In genomic region chr4:82890602-82890912, GRCh38 we compare ENCODE assay signal across 8 cellular contexts. TPM values are rescaled to one million over a fixed set of nuclear protein-coding genes. Genes with fewer than 3 reads are reported as not detected.
A peak's percentile ranks its signal among the peaks of the same experiment; 100 is the strongest.
DNase-seq lines count a peak whose midpoint lies in the region; ATAC-seq, FAIRE-seq and TF ChIP-seq lines count a peak whose summit lies in the region.

No MANE protein-coding gene starts in this region.

- TF ChIP-seq CTCF in foreskin fibroblast (IDR thresholded peaks at IDR 0.05; ENCODE audit: low read depth, low read length), result no peak

- DNase-seq in activated T-cell treated with anti-CD3 and anti-CD28 coated beads, Interleukin-2, amount 50 U/mL, for 72 hours, result no peak
- DNase-seq in activated T-cell treated with anti-CD3 and anti-CD28 coated beads for 4 hours, result no peak
- no peak for DNase-seq in foreskin fibroblast
- DNase-seq in skeletal muscle cell (ENCODE audit: low read depth), result no peak
- DNase-seq in CD1c-positive myeloid dendritic cell (ENCODE audit: extremely low spot score), result no peak
- DNase-seq in SK-N-DZ (ENCODE audit: low spot score), result no peak
- DNase-seq in H54 (ENCODE audit: insufficient read length, low spot score), result no peak

- peak overlapping the region; percentile 92 for H3K27ac Mint-ChIP-seq in activated T-cell treated with anti-CD3 and anti-CD28 coated beads, Interleukin-2, amount 50 U/mL, for 72 hours

- no peak for FAIRE-seq in H54 (lab: Jason Lieb, UNC)

- H3K4me3 ChIP-seq in foreskin fibroblast (ENCODE audit: low read depth in 1 of 2, low read length in 2 of 2), result peak overlapping the region; percentile 80 to 95
- H3K4me3 ChIP-seq in skeletal muscle cell (ENCODE audit: low read depth, low read length), result peak overlapping the region; percentile 95

- H3K9me3 Mint-ChIP-seq in activated T-cell treated with anti-CD3 and anti-CD28 coated beads, Interleukin-2, amount 50 U/mL, for 72 hours, result no peaks in the 10 kb centered on the region

- H3K27me3 Mint-ChIP-seq in activated T-cell treated with anti-CD3 and anti-CD28 coated beads, Interleukin-2, amount 50 U/mL, for 72 hours (ENCODE audit: low read depth), result no peaks in the 10 kb centered on the region

- ATAC-seq in activated T-cell treated with anti-CD3 and anti-CD28 coated beads, Interleukin-2, amount 50 U/mL, for 72 hours (replicated peaks in 1 of 2), result peak; percentile 60 to 69
- 0 out of 3 replicates have a peak, but pooled peaks have one; percentile 4 for ATAC-seq in SK-N-SH treated with all-trans-retinoic acid at 6 μM for 48 hours

- peaks cover 65% of the 10 kb centered on the region for H3K4me1 Mint-ChIP-seq in activated T-cell treated with anti-CD3 and anti-CD28 coated beads, Interleukin-2, amount 50 U/mL, for 72 hours (ENCODE audit: low read depth)

- no peak for TF ChIP-seq POLR2A in H54 (IDR thresholded peaks at IDR 0.05; ENCODE audit: low read depth, low read length)

- peak overlapping the region; percentile 89 to 93 for H3K4me3 Mint-ChIP-seq in activated T-cell treated with anti-CD3 and anti-CD28 coated beads, Interleukin-2, amount 50 U/mL, for 72 hours

- peaks cover 2 to 12% of the 10 kb centered on the region in 2 donors for H3K36me3 Mint-ChIP-seq in activated T-cell treated with anti-CD3 and anti-CD28 coated beads, Interleukin-2, amount 50 U/mL, for 72 hours (ENCODE audit: insufficient read depth in 2 of 2)

TF ChIP-seq in SK-N-SH treated with all-trans-retinoic acid at 6 μM for 48 hours, 23 proteins besides CTCF, POLR2A, EP300 and RAD21:
- TF ChIP-seq ZC3H10 (CRISPR knock-in tag; IDR thresholded peaks at IDR 0.05), result no peak
- no peak for TF ChIP-seq ISL1 (CRISPR knock-in tag; IDR thresholded peaks at IDR 0.05)
- no peak for TF ChIP-seq RARB (CRISPR knock-in tag; IDR thresholded peaks at IDR 0.05)
- TF ChIP-seq ARNTL (CRISPR knock-in tag; IDR thresholded peaks at IDR 0.05; ENCODE audit: borderline replicate concordance, low read depth), result no peak
- TF ChIP-seq CSRNP3 (CRISPR knock-in tag; IDR thresholded peaks at IDR 0.05), result no peak
- TF ChIP-seq ESRRG (CRISPR knock-in tag; IDR thresholded peaks at IDR 0.05), result no peak
- TF ChIP-seq ZNF70 (CRISPR knock-in tag; IDR thresholded peaks at IDR 0.05), result no peak
- TF ChIP-seq ZFP30 (CRISPR knock-in tag; IDR thresholded peaks at IDR 0.05), result no peak
- TF ChIP-seq ZNF8 (CRISPR knock-in tag; IDR thresholded peaks at IDR 0.05), result no peak
- no peak for TF ChIP-seq BACH2 (CRISPR knock-in tag; IDR thresholded peaks at IDR 0.05; ENCODE audit: borderline replicate concordance)
- no peak for TF ChIP-seq POU6F1 (CRISPR knock-in tag; IDR thresholded peaks at IDR 0.05; ENCODE audit: borderline replicate concordance, low read depth)
- no peak for TF ChIP-seq TOX (CRISPR knock-in tag; IDR thresholded peaks at IDR 0.05; ENCODE audit: borderline replicate concordance)
- no peak for TF ChIP-seq TCF4 (CRISPR knock-in tag; IDR thresholded peaks at IDR 0.05; ENCODE audit: borderline replicate concordance)
- no peak for TF ChIP-seq GLIS3 (CRISPR knock-in tag; IDR thresholded peaks at IDR 0.05)
- no peak for TF ChIP-seq ZFP3 (CRISPR knock-in tag; IDR thresholded peaks at IDR 0.05)

RNA-seq across cellular contexts. Expression of gene SEC31A, which starts 0.4 kb away (rescaled TPM):
- total RNA-seq in activated T-cell treated with anti-CD3 and anti-CD28 coated beads, Interleukin-2, amount 50 U/mL, for 72 hours, result 100 to 1,000 TPM; 103 to 106 TPM
- polyA plus RNA-seq in SK-N-DZ (2014; cell fraction: cytosol; rRNA removed), result 66.9 and 98.7 TPM in 2 replicates
- polyA plus RNA-seq in SK-N-DZ (2014; cell fraction: nucleus; rRNA removed), result 76.5 and 121 TPM in 2 replicates

RNA-seq across cellular contexts. Expression of gene THAP9, which starts 10.0 kb away (rescaled TPM):
- total RNA-seq in activated T-cell treated with anti-CD3 and anti-CD28 coated beads, Interleukin-2, amount 50 U/mL, for 72 hours, result 1 to 10 TPM; 4.4 to 4.6 TPM
- polyA plus RNA-seq in SK-N-DZ (2014; cell fraction: cytosol; rRNA removed), result 8.8 and 13.7 TPM in 2 replicates
- polyA plus RNA-seq in SK-N-DZ (2014; cell fraction: nucleus; rRNA removed), result 10.0 and 20.0 TPM in 2 replicates
